ENCODE assay signal across 36 cellular contexts in genomic region chr3:17302170-17302569, GRCh38.
DNase-seq lines count a peak whose midpoint lies in the region; ATAC-seq, FAIRE-seq and TF ChIP-seq lines count a peak whose summit lies in the region.
"Had no signal": no experiment of that assay in that cellular context is flagged by ENCODE, and none has a peak within 500 bp of the region (broad histone marks: within the 10 kb centered on the region; RNA-seq: fewer than 3 reads in every experiment).

No MANE protein-coding gene starts in this region.

- H3K27ac ChIP-seq in HepG2 (ENCODE audit: extremely low read length, insufficient read depth, low read length) (no peak overlapping the region), right lobe of liver (no peak overlapping the region), HEK293 (ENCODE audit: extremely low read depth, low read depth, low read length) (no peak overlapping the region), spleen (no peak overlapping the region)
- H3K27ac ChIP-seq: 22Rv1; A549; BLaER1; BLaER1 treated with 17β-estradiol and CSF1 and Interleukin-3, amounts not matched to agents 10 nM and 100 nM; C4-2B had no signal

- no peaks in the 10 kb centered on the region for H3K79me2 ChIP-seq in HepG2 (ENCODE audit: insufficient read depth, low read length)

- FAIRE-seq in HepG2 (lab: Jason Lieb, UNC), result no peak
- FAIRE-seq: A204.1, A549, D721Med had no signal

- DNase-seq in HepG2 (ENCODE audit: low spot score) (no peak), right lobe of liver (no peak), NCI-H69 (lab: John Stamatoyannopoulos, UW) (peak; percentile 14), SK-N-DZ (ENCODE audit: low spot score) (peak; percentile 21), spleen (no peak), Right ventricle myocardium superior (no peak)
- no peak for DNase-seq in activated T-helper 2 cell treated with anti-CD3 and anti-CD28 coated beads, Interferon-gamma antibody, Interleukin-2, Interleukin-4, amounts not matched to agents 10 μg/mL and 5 μg/mL and 100 μg/mL, durations not matched to agents 14 hours and 24 hours and 36 hours (ENCODE audit: low spot score)
- DNase-seq: 8988T; ACHN; AML-193; BE2C; C1 segment of cervical spinal cord; Caco-2; Calu3; CD4-positive, alpha-beta memory T cell; CD4-positive, alpha-beta T cell; CD4-positive, CD25-positive, alpha-beta regulatory T cell; CD8-positive, alpha-beta memory T cell; CD8-positive, alpha-beta T cell; COR-L47; DMS 273 treated with DMSO at 0.1 percent for 48 hours; DMS153; DMS53; DMS79; DMS79 treated with DMSO at 0.1 percent for 48 hours; DND-41 had no signal

- no peak overlapping the region for H3K4me2 ChIP-seq in HepG2 (ENCODE audit: low read depth, low read length)
- H3K4me2 ChIP-seq: A549; BLaER1; BLaER1 treated with 17β-estradiol and CSF1 and Interleukin-3, amounts not matched to agents 10 nM and 100 nM had no signal

- in situ Hi-C loops in HepG2 (cut with HindIII; ENCODE audit: extremely low pct_ligation_motif_present, low pct_unique_long_range_greater_than_20kb), result no loop called here

- H3K36me3 ChIP-seq in HepG2 (replicated peaks in 1 of 2; ENCODE audit: control insufficient read depth in 1 of 2, insufficient read depth in 2 of 2, low read length in 2 of 2) (no peaks in the 10 kb centered on the region), right lobe of liver (no peaks in the 10 kb centered on the region), HEK293 (ENCODE audit: control insufficient read depth in 2 of 2, insufficient read depth in 1 of 2, low read length in 2 of 2) (no peaks in the 10 kb centered on the region), spleen (peaks cover 0 to 27% (median under 1%) of the 10 kb centered on the region in 6 donors)
- H3K36me3 ChIP-seq: BE2C had no signal

- WGBS in HepG2 (ENCODE audit: low lambda C conversion rate), result 98% methylated on average over 2 of the region's 2 CpGs
- WGBS in right lobe of liver (ENCODE audit: insufficient coverage, low coverage, low lambda C conversion rate, missing lambda C conversion rate), result 88% methylated on average over 2 of the region's 2 CpGs
- WGBS in spleen, 5 donors, result 79 to 97% (median 81%) methylated on average over 2 of the region's 2 CpGs

- no peaks in the 10 kb centered on the region for H4K20me1 ChIP-seq in HepG2 (ENCODE audit: insufficient read depth, low read length)
- H4K20me1 ChIP-seq: BLaER1; BLaER1 treated with 17β-estradiol and CSF1 and Interleukin-3, amounts not matched to agents 10 nM and 100 nM had no signal

- H3K9me3 Mint-ChIP-seq in activated T-helper 2 cell treated with anti-CD3 and anti-CD28 coated beads, Interferon-gamma antibody, Interleukin-2, Interleukin-4, amounts not matched to agents 10 μg/mL and 5 μg/mL and 100 μg/mL, durations not matched to agents 14 hours and 24 hours and 36 hours, result no peaks in the 10 kb centered on the region
- H3K9me3 Mint-ChIP-seq: CD14-positive monocyte; CD4-positive, alpha-beta memory T cell; CD4-positive, alpha-beta T cell; CD4-positive, CD25-positive, alpha-beta regulatory T cell; CD8-positive, alpha-beta memory T cell; CD8-positive, alpha-beta T cell had no signal

- no peaks in the 10 kb centered on the region for H3K27me3 ChIP-seq in HepG2 (ENCODE audit: control insufficient read depth in 1 of 2, insufficient read depth in 2 of 2, low read length in 2 of 2)
- H3K27me3 ChIP-seq in right lobe of liver, result no peaks in the 10 kb centered on the region
- no peaks in the 10 kb centered on the region for H3K27me3 ChIP-seq in spleen (replicated peaks in 1 of 7)
- H3K27me3 ChIP-seq: BE2C; BLaER1; BLaER1 treated with 17β-estradiol and CSF1 and Interleukin-3, amounts not matched to agents 10 nM and 100 nM had no signal

- H3K4me3 ChIP-seq in HepG2 (replicated peaks in 1 of 3; ENCODE audit: insufficient read depth in 1 of 3, low read depth in 2 of 3, low read length in 3 of 3), result no peak overlapping the region
- H3K4me3 ChIP-seq in right lobe of liver, result no peak overlapping the region
- no peak overlapping the region for H3K4me3 ChIP-seq in HEK293 (ENCODE audit: low read depth, low read length)
- H3K4me3 ChIP-seq in spleen, result no peak overlapping the region
- H3K4me3 ChIP-seq: A549; BLaER1; BLaER1 treated with 17β-estradiol and CSF1 and Interleukin-3, amounts not matched to agents 10 nM and 100 nM had no signal

- H3K27me3 Mint-ChIP-seq in activated T-helper 2 cell treated with anti-CD3 and anti-CD28 coated beads, Interferon-gamma antibody, Interleukin-2, Interleukin-4, amounts not matched to agents 10 μg/mL and 5 μg/mL and 100 μg/mL, durations not matched to agents 14 hours and 24 hours and 36 hours (ENCODE audit: low read depth), result no peaks in the 10 kb centered on the region
- H3K27me3 Mint-ChIP-seq: B cell; CD4-positive, alpha-beta memory T cell; CD4-positive, alpha-beta T cell; CD4-positive, CD25-positive, alpha-beta regulatory T cell had no signal

- POLR2A ChIA-PET in HepG2 (lab: Yijun Ruan, JAX), result no interaction called here
- POLR2A ChIA-PET in HEK293 (lab: Yijun Ruan, JAX), result no interaction called here

- no peak for TF ChIP-seq EP300 in HepG2 (IDR thresholded peaks at IDR 0.05; ENCODE audit: low read depth in 2 of 2, low read length in 2 of 2)
- TF ChIP-seq EP300 in HepG2 (CRISPR knock-in tag; IDR thresholded peaks at IDR 0.05; ENCODE audit: borderline replicate concordance), result no peak

- H3K4me3 Mint-ChIP-seq in activated T-helper 2 cell treated with anti-CD3 and anti-CD28 coated beads, Interferon-gamma antibody, Interleukin-2, Interleukin-4, amounts not matched to agents 10 μg/mL and 5 μg/mL and 100 μg/mL, durations not matched to agents 14 hours and 24 hours and 36 hours (ENCODE audit: low read depth), result no peak overlapping the region
- H3K4me3 Mint-ChIP-seq: B cell; CD14-positive monocyte; CD4-positive, alpha-beta memory T cell; CD4-positive, alpha-beta T cell; CD4-positive, CD25-positive, alpha-beta regulatory T cell; CD8-positive, alpha-beta memory T cell; CD8-positive, alpha-beta T cell had no signal

- CTCF ChIA-PET in HepG2 (lab: Yijun Ruan, JAX; ENCODE audit: low intra/inter-chr PET ratio, low total read pairs), result no interaction called here
- CTCF ChIA-PET in HEK293 (lab: Yijun Ruan, JAX), result interaction anchor here (1.2 to 1.3 kb wide), 2 partner anchors 124 to 539 kb away, joined by 3 to 5 read pairs; no protein-coding TSS in a partner anchor

- ATAC-seq in HepG2 (no peak), right lobe of liver (no peak), Right ventricle myocardium superior (ENCODE audit: poor library complexity) (no peak)
- ATAC-seq: A549; CD8-positive, alpha-beta T cell had no signal

- no peak for TF ChIP-seq RAD21 in HepG2 (CRISPR knock-in tag; IDR thresholded peaks at IDR 0.05)

- TF ChIP-seq POLR2A in HepG2 (IDR thresholded peaks at IDR 0.05; ENCODE audit: insufficient read depth in 1 of 2, low read depth in 2 of 2, low read length in 2 of 2) (no peak), right lobe of liver (IDR thresholded peaks at IDR 0.05) (no peak), spleen (IDR thresholded peaks at IDR 0.05) (no peak)

- H2AFZ ChIP-seq in HepG2 (ENCODE audit: low read length), result no peak overlapping the region

- H3K36me3 Mint-ChIP-seq in activated T-helper 2 cell treated with anti-CD3 and anti-CD28 coated beads, Interferon-gamma antibody, Interleukin-2, Interleukin-4, amounts not matched to agents 10 μg/mL and 5 μg/mL and 100 μg/mL, durations not matched to agents 14 hours and 24 hours and 36 hours (ENCODE audit: low read depth), result peaks cover 4% of the 10 kb centered on the region

- BruUV-seq in HepG2 (replicated peaks; lab: Mats Ljungman, UMichigan), result no TSS peak

- H3K27ac Mint-ChIP-seq in activated T-helper 2 cell treated with anti-CD3 and anti-CD28 coated beads, Interferon-gamma antibody, Interleukin-2, Interleukin-4, amounts not matched to agents 10 μg/mL and 5 μg/mL and 100 μg/mL, durations not matched to agents 14 hours and 24 hours and 36 hours, result no peak overlapping the region
- H3K27ac Mint-ChIP-seq: B cell; CD14-positive monocyte; CD4-positive, alpha-beta memory T cell; CD4-positive, alpha-beta T cell; CD4-positive, CD25-positive, alpha-beta regulatory T cell; CD8-positive, alpha-beta memory T cell; CD8-positive, alpha-beta T cell had no signal

- peaks cover 4% of the 10 kb centered on the region for H3K4me1 Mint-ChIP-seq in activated T-helper 2 cell treated with anti-CD3 and anti-CD28 coated beads, Interferon-gamma antibody, Interleukin-2, Interleukin-4, amounts not matched to agents 10 μg/mL and 5 μg/mL and 100 μg/mL, durations not matched to agents 14 hours and 24 hours and 36 hours (ENCODE audit: low read depth)
- H3K4me1 Mint-ChIP-seq: CD14-positive monocyte had no signal

- no peaks in the 10 kb centered on the region for H3K4me1 ChIP-seq in HepG2 (ENCODE audit: insufficient read depth, low read length)
- no peaks in the 10 kb centered on the region for H3K4me1 ChIP-seq in right lobe of liver
- H3K4me1 ChIP-seq in HEK293 (ENCODE audit: control insufficient read depth, insufficient read depth, low read length), result no peaks in the 10 kb centered on the region
- peaks cover 0 to 18% (median 7%) of the 10 kb centered on the region in 6 donors for H3K4me1 ChIP-seq in spleen
- H3K4me1 ChIP-seq: A549, BE2C, BLaER1, Caco-2 had no signal

- intact Hi-C loops in HepG2 (cut with micrococcal nuclease; ENCODE audit: unreplicated experiment), result no loop called here
- intact Hi-C loops in right lobe of liver (cut with DNase I), result no loop called here
- intact Hi-C loops in activated T-helper 2 cell treated with anti-CD3 and anti-CD28 coated beads, Interferon-gamma antibody, Interleukin-2, Interleukin-4, amounts not matched to agents 10 μg/mL and 5 μg/mL and 100 μg/mL, durations not matched to agents 14 hours and 24 hours and 36 hours (cut with micrococcal nuclease), result no loop called here
- intact Hi-C loops in spleen (cut with DNase I; ENCODE audit: low total_unique reads), result no loop called here
- intact Hi-C loops in Right ventricle myocardium superior (cut with DNase I), result no loop called here

- no peak overlapping the region for H3K9ac ChIP-seq in HepG2 (ENCODE audit: insufficient read depth, low read depth, low read length)
- H3K9ac ChIP-seq: BLaER1; BLaER1 treated with 17β-estradiol and CSF1 and Interleukin-3, amounts not matched to agents 10 nM and 100 nM had no signal

- H3K9me3 ChIP-seq in HepG2 (ENCODE audit: low read length), result no peaks in the 10 kb centered on the region
- H3K9me3 ChIP-seq in right lobe of liver, result no peaks in the 10 kb centered on the region
- H3K9me3 ChIP-seq in HEK293 (ENCODE audit: control insufficient read depth, insufficient read depth, low read depth, low read length), result no peaks in the 10 kb centered on the region
- no peaks in the 10 kb centered on the region for H3K9me3 ChIP-seq in spleen
- H3K9me3 ChIP-seq: A549; BE2C; BLaER1; BLaER1 treated with 17β-estradiol and CSF1 and Interleukin-3, amounts not matched to agents 10 nM and 100 nM; Caco-2 had no signal

- TF ChIP-seq CTCF in HepG2 (CRISPR knock-in tag; IDR thresholded peaks at IDR 0.05) (no peak), right lobe of liver (IDR thresholded peaks at IDR 0.05) (no peak), HEK293 (tag by site-specific recombination; IDR thresholded peaks at IDR 0.05) (no peak), spleen (IDR thresholded peaks at IDR 0.05 in 8 of 11, conservative IDR thresholded peaks at IDR 0.05 in 3 of 11) (no peak)

TF ChIP-seq in HEK293, 187 proteins besides CTCF, POLR2A, EP300 and RAD21 (continues in another document):
- no peak for TF ChIP-seq ZNF558 (tag by site-specific recombination; IDR thresholded peaks at IDR 0.05)
- TF ChIP-seq ZNF10 (tag by site-specific recombination; IDR thresholded peaks at IDR 0.05), result 0 out of 2 replicates have a peak, but pooled peaks have one; percentile 53

Comparison
In these comparisons a context has a peak if more than half of its experiments do, and no peak if none do; other contexts are left out.
1. DNase-seq: peak in NCI-H69 (single experiment) and SK-N-DZ (single experiment); none in HepG2 (single experiment), right lobe of liver (0 of 3), activated T-helper 2 cell treated with anti-CD3 and anti-CD28 coated beads, Interferon-gamma antibody, Interleukin-2, Interleukin-4, amounts not matched to agents 10 μg/mL and 5 μg/mL and 100 μg/mL, durations not matched to agents 14 hours and 24 hours and 36 hours (single experiment), spleen (single experiment) and Right ventricle myocardium superior (single experiment).
2. Of the 63 proteins assayed by ChIP-seq in both HepG2 and HEK293: peak only in HepG2: none; only in HEK293: ATF2 and ZNF10; in both: none; in neither: 61.